8 cellular contexts compared by ENCODE assay signal in the genomic region with DNA sequence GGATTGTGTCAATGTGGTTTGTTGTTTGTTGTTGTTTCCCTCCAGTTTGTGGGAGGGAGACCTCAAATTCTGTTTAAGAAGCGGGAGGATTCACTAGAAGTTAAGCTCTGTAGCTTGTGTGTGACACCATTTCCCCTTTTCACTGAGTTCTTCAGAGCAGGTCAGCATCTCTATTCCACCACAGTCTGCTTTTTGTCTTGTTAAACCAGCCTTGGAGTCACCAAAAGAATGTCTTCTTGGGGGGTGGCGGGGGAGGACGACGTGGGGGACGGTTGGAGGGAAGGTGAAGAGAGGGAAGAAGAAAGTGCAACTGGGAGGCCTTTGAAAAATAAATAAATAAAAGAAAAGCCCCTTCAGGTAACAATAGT. TPM values are rescaled to one million over a fixed set of nuclear protein-coding genes. Genes with fewer than 3 reads are reported as not detected.
DNase-seq lines count a peak whose midpoint lies in the region; ATAC-seq and TF ChIP-seq lines count a peak whose summit lies in the region.

No MANE protein-coding gene starts in this region.

- H3K4me1 Mint-ChIP-seq in activated CD4-positive, alpha-beta T cell treated with anti-CD3 and anti-CD28 coated beads, Interleukin-2, amount 10 ng/mL, durations not matched to agents 24 days and 14 days = peaks cover 21% of the 10 kb centered on the region
- peaks cover 15% of the 10 kb centered on the region for H3K4me1 Mint-ChIP-seq in nephron

- intact Hi-C loops in activated CD4-positive, alpha-beta T cell treated with anti-CD3 and anti-CD28 coated beads, Interleukin-2, amount 10 ng/mL, durations not matched to agents 24 days and 14 days (cut with micrococcal nuclease) = loop anchor here (2.0 kb wide), 1 partner anchor 13 kb away; no protein-coding TSS in a partner anchor

- ATAC-seq in HG03378 (IDR thresholded peaks at IDR 0.05; ENCODE audit: unreplicated experiment) = peak; percentile 13

- TF ChIP-seq CTCF in astrocyte of the cerebellum (IDR thresholded peaks at IDR 0.05; ENCODE audit: low read depth, low read length, missing control alignments) (no peak), nephron (IDR thresholded peaks at IDR 0.05; ENCODE audit: unreplicated experiment in 3 of 3) (no peak)

- peaks cover 2% of the 10 kb centered on the region for H3K36me3 Mint-ChIP-seq in activated CD4-positive, alpha-beta T cell treated with anti-CD3 and anti-CD28 coated beads, Interleukin-2, amount 10 ng/mL, durations not matched to agents 24 days and 14 days (ENCODE audit: low read depth)
- no peaks in the 10 kb centered on the region for H3K36me3 Mint-ChIP-seq in nephron (ENCODE audit: low read depth)

- H3K9me3 Mint-ChIP-seq in activated CD4-positive, alpha-beta T cell treated with anti-CD3 and anti-CD28 coated beads, Interleukin-2, amount 10 ng/mL, durations not matched to agents 24 days and 14 days = no peaks in the 10 kb centered on the region
- no peaks in the 10 kb centered on the region for H3K9me3 Mint-ChIP-seq in nephron

- H3K4me3 Mint-ChIP-seq in activated CD4-positive, alpha-beta T cell treated with anti-CD3 and anti-CD28 coated beads, Interleukin-2, amount 10 ng/mL, durations not matched to agents 24 days and 14 days = peak overlapping the region; percentile 84
- H3K4me3 Mint-ChIP-seq in nephron = peak overlapping the region; percentile 94 to 96 (median 95)

- peaks cover 73% of the 10 kb centered on the region for H3K27me3 Mint-ChIP-seq in activated CD4-positive, alpha-beta T cell treated with anti-CD3 and anti-CD28 coated beads, Interleukin-2, amount 10 ng/mL, durations not matched to agents 24 days and 14 days
- peaks cover 64% of the 10 kb centered on the region for H3K27me3 Mint-ChIP-seq in nephron (ENCODE audit: low read depth)

- peak overlapping the region; percentile 84 for H3K4me3 ChIP-seq in astrocyte of the cerebellum (ENCODE audit: low read depth, low read length)

- DNase-seq in activated CD4-positive, alpha-beta T cell treated with anti-CD3 and anti-CD28 coated beads, Interleukin-2, amount 10 ng/mL, durations not matched to agents 24 days and 14 days = no peak
- no peak for DNase-seq in activated CD4-positive, alpha-beta T cell treated with anti-CD3 and anti-CD28 coated beads, Interleukin-2, amount 50 U/mL, for 1 hour
- no peak for DNase-seq in astrocyte of the cerebellum (ENCODE audit: low read depth)
- no peak for DNase-seq in GM19238 (ENCODE audit: insufficient read length, low spot score)
- no peak for DNase-seq in KBM-7
- DNase-seq in stimulated activated CD4-positive, alpha-beta T cell treated with anti-CD3 and anti-CD28 coated beads, Interleukin-1b, Interleukin-23, amount 100 ng/mL, for 48 hours = no peak

- peak overlapping the region; percentile 60 for H3K27ac Mint-ChIP-seq in activated CD4-positive, alpha-beta T cell treated with anti-CD3 and anti-CD28 coated beads, Interleukin-2, amount 10 ng/mL, durations not matched to agents 24 days and 14 days
- peak overlapping the region in 2 of 3 experiments; percentile 0 to 17 for H3K27ac Mint-ChIP-seq in nephron

- in situ Hi-C loops in astrocyte of the cerebellum (cut with HindIII; ENCODE audit: low sequenced_read_pairs) = no loop called here
- in situ Hi-C loops in KBM-7 (cut with MboI; ENCODE audit: low pct_unique_long_range_greater_than_20kb, low sequenced_read_pairs) = no loop called here

RNA-seq across cellular contexts. Expression of a gene that starts 2.3 kb away (rescaled TPM):
- total RNA-seq in activated CD4-positive, alpha-beta T cell treated with anti-CD3 and anti-CD28 coated beads, Interleukin-2, amount 10 ng/mL, durations not matched to agents 24 days and 14 days = not detected in 2 replicates
